22 cellular contexts compared by ENCODE assay signal in the genomic region with DNA sequence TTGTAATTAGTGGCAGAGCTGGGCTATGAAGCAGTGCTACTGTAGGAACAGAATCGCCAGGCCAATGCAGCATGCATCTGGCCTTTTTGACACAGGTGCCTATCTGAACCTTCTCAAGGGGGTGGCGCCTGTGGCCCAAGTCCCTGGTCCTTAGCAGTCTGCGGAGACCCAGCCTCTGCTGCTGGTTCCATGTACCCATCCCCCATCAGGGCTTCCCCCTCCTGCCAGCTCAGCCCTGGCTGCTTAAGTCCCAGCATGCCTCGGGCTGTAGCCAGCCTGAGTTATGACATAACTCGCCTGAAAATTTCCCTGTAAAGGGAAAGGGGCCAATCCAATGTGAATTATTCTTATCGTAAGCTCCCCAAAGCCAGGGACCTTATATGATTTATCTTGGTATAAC. TPM values are rescaled to one million over a fixed set of nuclear protein-coding genes. Genes with fewer than 3 reads are reported as not detected.
DNase-seq lines count a peak whose midpoint lies in the region; TF ChIP-seq lines count a peak whose summit lies in the region.
"Had no signal": no experiment of that assay in that cellular context is flagged by ENCODE, and none has a peak within 500 bp of the region (broad histone marks: within the 10 kb centered on the region; RNA-seq: fewer than 3 reads in every experiment).

No MANE protein-coding gene starts in this region.

- H3K9me3 ChIP-seq in HEK293 (ENCODE audit: control insufficient read depth, insufficient read depth, low read depth, low read length): no peaks in the 10 kb centered on the region
- no peaks in the 10 kb centered on the region for H3K9me3 ChIP-seq in ascending aorta
- H3K9me3 ChIP-seq: breast epithelium, right atrium auricular region, suprapubic skin had no signal

- H3K4me1 ChIP-seq in HEK293 (ENCODE audit: control insufficient read depth, insufficient read depth, low read length): peaks cover 4% of the 10 kb centered on the region; the same call in 1 of the 2 replicates
- H3K4me1 ChIP-seq in ascending aorta: peaks cover 3 to 22% of the 10 kb centered on the region in 2 donors
- H3K4me1 ChIP-seq: breast epithelium, suprapubic skin had no signal

- CTCF ChIA-PET in HEK293 (lab: Yijun Ruan, JAX): interaction anchor here (0.7 kb wide), 1 partner anchor 65 kb away, joined by 3 read pairs; no protein-coding TSS in a partner anchor

- H3K27ac ChIP-seq in HEK293 (ENCODE audit: extremely low read depth, low read depth, low read length) (no peak overlapping the region), ascending aorta (peak overlapping the region; percentile 46 to 79)
- H3K27ac ChIP-seq: breast epithelium, GM23248, PC-9, right atrium auricular region, suprapubic skin had no signal

- no peak for DNase-seq in ascending aorta (ENCODE audit: low spot score in 2 of 2)
- peak; percentile 51 for DNase-seq in iPS-NIHi7 (ENCODE audit: extremely low spot score)
- peak; percentile 0 for DNase-seq in retinal pigment epithelial cell (ENCODE audit: low read depth)
- DNase-seq in SIG-M5 treated with dmso at 0.1 percent for 504 hours (lab: John Stamatoyannopoulos, UW; ENCODE audit: unreplicated experiment): no peak
- DNase-seq in epidermal melanocyte (ENCODE audit: insufficient read length, low spot score): no peak
- no peak for DNase-seq in activated CD8-positive, alpha-beta memory T cell treated with anti-CD3 and anti-CD28 coated beads, Interleukin-2, amount 50 U/mL, for 4 hours
- DNase-seq in HT-29 (ENCODE audit: low spot score): no peak
- DNase-seq: activated CD4-positive, alpha-beta T cell treated with anti-CD3 and anti-CD28 coated beads, Interleukin-2, amount 50 U/mL, for 4 hours; activated effector memory CD4-positive, alpha-beta T cell treated with Interleukin-2 at 50 U/mL for 16 hours; C1 segment of cervical spinal cord; GF-D8; GM23248; occipital lobe; PC-9; SIG-M5; T-helper 2 cell had no signal

- TF ChIP-seq CTCF in HEK293 (tag by site-specific recombination; IDR thresholded peaks at IDR 0.05) (no peak), ascending aorta (IDR thresholded peaks at IDR 0.05) (no peak), retinal pigment epithelial cell (conservative IDR thresholded peaks at IDR 0.05; ENCODE audit: low read depth, low read length) (no peak)

- H3K27me3 ChIP-seq in ascending aorta: no peaks in the 10 kb centered on the region
- H3K27me3 ChIP-seq: breast epithelium, right atrium auricular region, suprapubic skin had no signal

- POLR2A ChIA-PET in HEK293 (lab: Yijun Ruan, JAX): no interaction called here

- intact Hi-C loops in ascending aorta (cut with DNase I): no loop called here

- no peaks in the 10 kb centered on the region for H3K36me3 ChIP-seq in HEK293 (ENCODE audit: control insufficient read depth in 2 of 2, insufficient read depth in 1 of 2, low read length in 2 of 2)
- H3K36me3 ChIP-seq in ascending aorta: no peaks in the 10 kb centered on the region
- H3K36me3 ChIP-seq: breast epithelium, right atrium auricular region, suprapubic skin had no signal

- H3K4me3 ChIP-seq in HEK293 (ENCODE audit: low read depth, low read length): no peak overlapping the region
- H3K4me3 ChIP-seq in ascending aorta: no peak overlapping the region
- H3K4me3 ChIP-seq in retinal pigment epithelial cell (ENCODE audit: low read length): no peak overlapping the region
- H3K4me3 ChIP-seq: breast epithelium, GM23248, K562, PC-9, right atrium auricular region, suprapubic skin had no signal

TF ChIP-seq in HEK293, 187 proteins besides CTCF, POLR2A, EP300 and RAD21:
- no peak for TF ChIP-seq ZNF341 (tag by site-specific recombination; IDR thresholded peaks at IDR 0.05; ENCODE audit: low read depth)
- TF ChIP-seq, protein P1, sequence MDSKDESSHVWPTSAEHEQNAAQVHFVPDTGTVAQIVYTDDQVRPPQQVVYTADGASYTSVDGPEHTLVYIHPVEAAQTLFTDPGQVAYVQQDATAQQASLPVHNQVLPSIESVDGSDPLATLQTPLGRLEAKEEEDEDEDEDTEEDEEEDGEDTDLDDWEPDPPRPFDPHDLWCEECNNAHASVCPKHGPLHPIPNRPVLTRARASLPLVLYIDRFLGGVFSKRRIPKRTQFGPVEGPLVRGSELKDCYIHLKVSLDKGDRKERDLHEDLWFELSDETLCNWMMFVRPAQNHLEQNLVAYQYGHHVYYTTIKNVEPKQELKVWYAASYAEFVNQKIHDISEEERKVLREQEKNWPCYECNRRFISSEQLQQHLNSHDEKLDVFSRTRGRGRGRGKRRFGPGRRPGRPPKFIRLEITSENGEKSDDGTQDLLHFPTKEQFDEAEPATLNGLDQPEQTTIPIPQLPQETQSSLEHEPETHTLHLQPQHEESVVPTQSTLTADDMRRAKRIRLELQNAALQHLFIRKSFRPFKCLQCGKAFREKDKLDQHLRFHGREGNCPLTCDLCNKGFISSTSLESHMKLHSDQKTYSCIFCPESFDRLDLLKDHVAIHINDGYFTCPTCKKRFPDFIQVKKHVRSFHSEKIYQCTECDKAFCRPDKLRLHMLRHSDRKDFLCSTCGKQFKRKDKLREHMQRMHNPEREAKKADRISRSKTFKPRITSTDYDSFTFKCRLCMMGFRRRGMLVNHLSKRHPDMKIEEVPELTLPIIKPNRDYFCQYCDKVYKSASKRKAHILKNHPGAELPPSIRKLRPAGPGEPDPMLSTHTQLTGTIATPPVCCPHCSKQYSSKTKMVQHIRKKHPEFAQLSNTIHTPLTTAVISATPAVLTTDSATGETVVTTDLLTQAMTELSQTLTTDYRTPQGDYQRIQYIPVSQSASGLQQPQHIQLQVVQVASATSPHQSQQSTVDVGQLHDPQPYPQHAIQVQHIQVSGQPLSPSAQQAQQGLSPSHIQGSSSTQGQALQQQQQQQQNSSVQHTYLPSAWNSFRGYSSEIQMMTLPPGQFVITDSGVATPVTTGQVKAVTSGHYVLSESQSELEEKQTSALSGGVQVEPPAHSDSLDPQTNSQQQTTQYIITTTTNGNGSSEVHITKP (tag by site-specific recombination; IDR thresholded peaks at IDR 0.05): peak; percentile 45; the same call in 1 of the 2 replicates

RNA-seq across cellular contexts. Expression of gene HS3ST2, which starts 50.3 kb away (rescaled TPM):
- total RNA-seq in ascending aorta: 9.0 TPM
- total RNA-seq in HT-29 (2014; rRNA removed; shearing (Covaris generic)): not detected in 2 replicates
- total RNA-seq: epithelial cell of proximal tubule, GM23248, K562 had no signal

Comparison
In these comparisons a context has a peak if more than half of its experiments do, and no peak if none do; other contexts are left out.
1. DNase-seq: peak in iPS-NIHi7 (single experiment) and retinal pigment epithelial cell (single experiment); none in ascending aorta (0 of 2), SIG-M5 treated with dmso at 0.1 percent for 504 hours (single experiment), epidermal melanocyte (single experiment), activated CD8-positive, alpha-beta memory T cell treated with anti-CD3 and anti-CD28 coated beads, Interleukin-2, amount 50 U/mL, for 4 hours (single experiment) and HT-29 (single experiment).
2. RNA of gene HS3ST2, which starts 50.3 kb away (total RNA-seq): 9.0 TPM in ascending aorta (single experiment); not detected in HT-29; every median in the first group is over 10 times any median in the second.